Comparison of ENCODE assay signal across 1 cellular context in the genomic region with DNA sequence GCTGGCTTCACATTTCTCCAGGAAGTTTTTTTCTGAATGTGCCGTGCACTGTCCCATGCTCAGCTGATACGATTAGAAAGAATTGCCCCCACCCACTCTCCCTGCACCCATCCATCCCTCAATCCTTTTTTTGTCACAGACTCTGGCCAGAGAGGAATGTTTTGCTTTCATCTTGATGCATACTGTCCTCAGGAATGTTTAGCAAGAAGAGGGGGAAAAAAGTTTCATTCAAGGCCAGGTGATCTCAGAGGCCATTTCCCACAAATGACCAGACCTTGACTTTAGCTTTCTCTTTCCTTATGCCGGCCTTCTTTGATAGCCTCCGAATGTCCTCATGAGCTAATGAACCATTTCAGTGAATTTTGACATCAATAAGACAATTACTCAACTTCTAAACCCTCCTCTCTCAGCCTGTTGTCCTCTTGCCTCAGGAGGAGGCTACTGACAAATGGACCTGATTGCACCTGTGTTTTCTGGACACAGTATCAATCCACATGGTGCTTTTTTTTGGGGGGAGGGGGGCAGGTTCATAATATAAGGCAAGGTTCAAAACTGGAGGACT.
TF ChIP-seq lines count a peak whose summit lies in the region.

No MANE protein-coding gene starts in this region.

TF ChIP-seq in HepG2, 621 proteins besides CTCF, POLR2A, EP300 and RAD21 (continued from another document and continues in another):
- TF ChIP-seq NR2F1 (CRISPR knock-in tag; IDR thresholded peaks at IDR 0.05) (peak; percentile 16 to 62; a peak in 2 of 4 replicates), ZNF329 (CRISPR knock-in tag; IDR thresholded peaks at IDR 0.05; ENCODE audit: low read depth) (no peak), FOXJ3 (CRISPR knock-in tag; IDR thresholded peaks at IDR 0.05; ENCODE audit: borderline replicate concordance) (peak; percentile 57; the same call in 1 of the 2 replicates), SOX13 (IDR thresholded peaks at IDR 0.05) (peak; percentile 79), SOX13 (CRISPR knock-in tag; conservative IDR thresholded peaks at IDR 0.05 in 1 of 2, IDR thresholded peaks at IDR 0.05 in 1 of 2) (peak in 1 of 2 experiments; percentile 89; a peak in 2 of 4 replicates), FLYWCH1 (CRISPR knock-in tag; IDR thresholded peaks at IDR 0.05) (no peak), ZNF264 (CRISPR knock-in tag; IDR thresholded peaks at IDR 0.05) (peak; percentile 77), ZNF879 (CRISPR knock-in tag; IDR thresholded peaks at IDR 0.05) (no peak), PRPF4 (IDR thresholded peaks at IDR 0.05; ENCODE audit: low read depth, low read length, poor library complexity, severe bottlenecking) (no peak), JUN (CRISPR knock-in tag; IDR thresholded peaks at IDR 0.05) (peak; percentile 86), HOXA9 (CRISPR knock-in tag; IDR thresholded peaks at IDR 0.05; ENCODE audit: borderline replicate concordance) (no peak), ETV5 (CRISPR knock-in tag; IDR thresholded peaks at IDR 0.05; ENCODE audit: borderline replicate concordance) (peak; percentile 79; the same call in 1 of the 2 replicates), ZBTB7B (CRISPR knock-in tag; IDR thresholded peaks at IDR 0.05) (peak; percentile 52; the same call in 1 of the 2 replicates), CCDC6 (CRISPR knock-in tag; IDR thresholded peaks at IDR 0.05) (0 out of 2 replicates have a peak, but pooled peaks have one; percentile 50), TRIM24 (CRISPR knock-in tag; IDR thresholded peaks at IDR 0.05) (no peak), AKAP8 (CRISPR knock-in tag; IDR thresholded peaks at IDR 0.05) (no peak), ZNF224 (CRISPR knock-in tag; IDR thresholded peaks at IDR 0.05) (no peak), ZBTB7A (CRISPR knock-in tag; IDR thresholded peaks at IDR 0.05) (no peak), ZNF850 (CRISPR knock-in tag; conservative IDR thresholded peaks at IDR 0.05) (no peak)
- TF ChIP-seq, protein P1, sequence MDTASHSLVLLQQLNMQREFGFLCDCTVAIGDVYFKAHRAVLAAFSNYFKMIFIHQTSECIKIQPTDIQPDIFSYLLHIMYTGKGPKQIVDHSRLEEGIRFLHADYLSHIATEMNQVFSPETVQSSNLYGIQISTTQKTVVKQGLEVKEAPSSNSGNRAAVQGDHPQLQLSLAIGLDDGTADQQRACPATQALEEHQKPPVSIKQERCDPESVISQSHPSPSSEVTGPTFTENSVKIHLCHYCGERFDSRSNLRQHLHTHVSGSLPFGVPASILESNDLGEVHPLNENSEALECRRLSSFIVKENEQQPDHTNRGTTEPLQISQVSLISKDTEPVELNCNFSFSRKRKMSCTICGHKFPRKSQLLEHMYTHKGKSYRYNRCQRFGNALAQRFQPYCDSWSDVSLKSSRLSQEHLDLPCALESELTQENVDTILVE (CRISPR knock-in tag; IDR thresholded peaks at IDR 0.05): peak; percentile 48; the same call in 1 of the 2 replicates
- TF ChIP-seq, protein P2, sequence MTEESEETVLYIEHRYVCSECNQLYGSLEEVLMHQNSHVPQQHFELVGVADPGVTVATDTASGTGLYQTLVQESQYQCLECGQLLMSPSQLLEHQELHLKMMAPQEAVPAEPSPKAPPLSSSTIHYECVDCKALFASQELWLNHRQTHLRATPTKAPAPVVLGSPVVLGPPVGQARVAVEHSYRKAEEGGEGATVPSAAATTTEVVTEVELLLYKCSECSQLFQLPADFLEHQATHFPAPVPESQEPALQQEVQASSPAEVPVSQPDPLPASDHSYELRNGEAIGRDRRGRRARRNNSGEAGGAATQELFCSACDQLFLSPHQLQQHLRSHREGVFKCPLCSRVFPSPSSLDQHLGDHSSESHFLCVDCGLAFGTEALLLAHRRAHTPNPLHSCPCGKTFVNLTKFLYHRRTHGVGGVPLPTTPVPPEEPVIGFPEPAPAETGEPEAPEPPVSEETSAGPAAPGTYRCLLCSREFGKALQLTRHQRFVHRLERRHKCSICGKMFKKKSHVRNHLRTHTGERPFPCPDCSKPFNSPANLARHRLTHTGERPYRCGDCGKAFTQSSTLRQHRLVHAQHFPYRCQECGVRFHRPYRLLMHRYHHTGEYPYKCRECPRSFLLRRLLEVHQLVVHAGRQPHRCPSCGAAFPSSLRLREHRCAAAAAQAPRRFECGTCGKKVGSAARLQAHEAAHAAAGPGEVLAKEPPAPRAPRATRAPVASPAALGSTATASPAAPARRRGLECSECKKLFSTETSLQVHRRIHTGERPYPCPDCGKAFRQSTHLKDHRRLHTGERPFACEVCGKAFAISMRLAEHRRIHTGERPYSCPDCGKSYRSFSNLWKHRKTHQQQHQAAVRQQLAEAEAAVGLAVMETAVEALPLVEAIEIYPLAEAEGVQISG (CRISPR knock-in tag; IDR thresholded peaks at IDR 0.05): no peak
- TF ChIP-seq, protein P3, sequence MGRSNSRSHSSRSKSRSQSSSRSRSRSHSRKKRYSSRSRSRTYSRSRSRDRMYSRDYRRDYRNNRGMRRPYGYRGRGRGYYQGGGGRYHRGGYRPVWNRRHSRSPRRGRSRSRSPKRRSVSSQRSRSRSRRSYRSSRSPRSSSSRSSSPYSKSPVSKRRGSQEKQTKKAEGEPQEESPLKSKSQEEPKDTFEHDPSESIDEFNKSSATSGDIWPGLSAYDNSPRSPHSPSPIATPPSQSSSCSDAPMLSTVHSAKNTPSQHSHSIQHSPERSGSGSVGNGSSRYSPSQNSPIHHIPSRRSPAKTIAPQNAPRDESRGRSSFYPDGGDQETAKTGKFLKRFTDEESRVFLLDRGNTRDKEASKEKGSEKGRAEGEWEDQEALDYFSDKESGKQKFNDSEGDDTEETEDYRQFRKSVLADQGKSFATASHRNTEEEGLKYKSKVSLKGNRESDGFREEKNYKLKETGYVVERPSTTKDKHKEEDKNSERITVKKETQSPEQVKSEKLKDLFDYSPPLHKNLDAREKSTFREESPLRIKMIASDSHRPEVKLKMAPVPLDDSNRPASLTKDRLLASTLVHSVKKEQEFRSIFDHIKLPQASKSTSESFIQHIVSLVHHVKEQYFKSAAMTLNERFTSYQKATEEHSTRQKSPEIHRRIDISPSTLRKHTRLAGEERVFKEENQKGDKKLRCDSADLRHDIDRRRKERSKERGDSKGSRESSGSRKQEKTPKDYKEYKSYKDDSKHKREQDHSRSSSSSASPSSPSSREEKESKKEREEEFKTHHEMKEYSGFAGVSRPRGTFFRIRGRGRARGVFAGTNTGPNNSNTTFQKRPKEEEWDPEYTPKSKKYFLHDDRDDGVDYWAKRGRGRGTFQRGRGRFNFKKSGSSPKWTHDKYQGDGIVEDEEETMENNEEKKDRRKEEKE (IDR thresholded peaks at IDR 0.05): no peak
- TF ChIP-seq, protein P4, sequence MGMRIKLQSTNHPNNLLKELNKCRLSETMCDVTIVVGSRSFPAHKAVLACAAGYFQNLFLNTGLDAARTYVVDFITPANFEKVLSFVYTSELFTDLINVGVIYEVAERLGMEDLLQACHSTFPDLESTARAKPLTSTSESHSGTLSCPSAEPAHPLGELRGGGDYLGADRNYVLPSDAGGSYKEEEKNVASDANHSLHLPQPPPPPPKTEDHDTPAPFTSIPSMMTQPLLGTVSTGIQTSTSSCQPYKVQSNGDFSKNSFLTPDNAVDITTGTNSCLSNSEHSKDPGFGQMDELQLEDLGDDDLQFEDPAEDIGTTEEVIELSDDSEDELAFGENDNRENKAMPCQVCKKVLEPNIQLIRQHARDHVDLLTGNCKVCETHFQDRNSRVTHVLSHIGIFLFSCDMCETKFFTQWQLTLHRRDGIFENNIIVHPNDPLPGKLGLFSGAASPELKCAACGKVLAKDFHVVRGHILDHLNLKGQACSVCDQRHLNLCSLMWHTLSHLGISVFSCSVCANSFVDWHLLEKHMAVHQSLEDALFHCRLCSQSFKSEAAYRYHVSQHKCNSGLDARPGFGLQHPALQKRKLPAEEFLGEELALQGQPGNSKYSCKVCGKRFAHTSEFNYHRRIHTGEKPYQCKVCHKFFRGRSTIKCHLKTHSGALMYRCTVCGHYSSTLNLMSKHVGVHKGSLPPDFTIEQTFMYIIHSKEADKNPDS (CRISPR knock-in tag; IDR thresholded peaks at IDR 0.05): no peak
- TF ChIP-seq, protein P5, sequence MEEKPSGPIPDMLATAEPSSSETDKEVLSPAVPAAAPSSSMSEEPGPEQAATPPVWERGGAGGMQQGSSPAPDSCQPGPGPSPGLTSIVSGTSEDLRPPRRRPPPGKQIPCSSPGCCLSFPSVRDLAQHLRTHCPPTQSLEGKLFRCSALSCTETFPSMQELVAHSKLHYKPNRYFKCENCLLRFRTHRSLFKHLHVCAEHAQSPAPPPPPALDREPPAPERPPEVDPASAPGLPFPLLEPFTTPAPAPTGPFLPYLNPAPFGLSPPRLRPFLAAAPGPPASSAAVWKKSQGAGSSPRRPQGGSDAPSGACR (CRISPR knock-in tag; IDR thresholded peaks at IDR 0.05): no peak
- TF ChIP-seq, protein P6, sequence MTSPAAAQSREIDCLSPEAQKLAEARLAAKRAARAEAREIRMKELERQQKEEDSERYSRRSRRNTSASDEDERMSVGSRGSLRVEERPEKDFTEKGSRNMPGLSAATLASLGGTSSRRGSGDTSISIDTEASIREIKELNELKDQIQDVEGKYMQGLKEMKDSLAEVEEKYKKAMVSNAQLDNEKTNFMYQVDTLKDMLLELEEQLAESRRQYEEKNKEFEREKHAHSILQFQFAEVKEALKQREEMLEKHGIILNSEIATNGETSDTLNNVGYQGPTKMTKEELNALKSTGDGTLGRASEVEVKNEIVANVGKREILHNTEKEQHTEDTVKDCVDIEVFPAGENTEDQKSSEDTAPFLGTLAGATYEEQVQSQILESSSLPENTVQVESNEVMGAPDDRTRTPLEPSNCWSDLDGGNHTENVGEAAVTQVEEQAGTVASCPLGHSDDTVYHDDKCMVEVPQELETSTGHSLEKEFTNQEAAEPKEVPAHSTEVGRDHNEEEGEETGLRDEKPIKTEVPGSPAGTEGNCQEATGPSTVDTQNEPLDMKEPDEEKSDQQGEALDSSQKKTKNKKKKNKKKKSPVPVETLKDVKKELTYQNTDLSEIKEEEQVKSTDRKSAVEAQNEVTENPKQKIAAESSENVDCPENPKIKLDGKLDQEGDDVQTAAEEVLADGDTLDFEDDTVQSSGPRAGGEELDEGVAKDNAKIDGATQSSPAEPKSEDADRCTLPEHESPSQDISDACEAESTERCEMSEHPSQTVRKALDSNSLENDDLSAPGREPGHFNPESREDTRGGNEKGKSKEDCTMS (CRISPR knock-in tag; conservative IDR thresholded peaks at IDR 0.05): no peak
- TF ChIP-seq, protein P7, sequence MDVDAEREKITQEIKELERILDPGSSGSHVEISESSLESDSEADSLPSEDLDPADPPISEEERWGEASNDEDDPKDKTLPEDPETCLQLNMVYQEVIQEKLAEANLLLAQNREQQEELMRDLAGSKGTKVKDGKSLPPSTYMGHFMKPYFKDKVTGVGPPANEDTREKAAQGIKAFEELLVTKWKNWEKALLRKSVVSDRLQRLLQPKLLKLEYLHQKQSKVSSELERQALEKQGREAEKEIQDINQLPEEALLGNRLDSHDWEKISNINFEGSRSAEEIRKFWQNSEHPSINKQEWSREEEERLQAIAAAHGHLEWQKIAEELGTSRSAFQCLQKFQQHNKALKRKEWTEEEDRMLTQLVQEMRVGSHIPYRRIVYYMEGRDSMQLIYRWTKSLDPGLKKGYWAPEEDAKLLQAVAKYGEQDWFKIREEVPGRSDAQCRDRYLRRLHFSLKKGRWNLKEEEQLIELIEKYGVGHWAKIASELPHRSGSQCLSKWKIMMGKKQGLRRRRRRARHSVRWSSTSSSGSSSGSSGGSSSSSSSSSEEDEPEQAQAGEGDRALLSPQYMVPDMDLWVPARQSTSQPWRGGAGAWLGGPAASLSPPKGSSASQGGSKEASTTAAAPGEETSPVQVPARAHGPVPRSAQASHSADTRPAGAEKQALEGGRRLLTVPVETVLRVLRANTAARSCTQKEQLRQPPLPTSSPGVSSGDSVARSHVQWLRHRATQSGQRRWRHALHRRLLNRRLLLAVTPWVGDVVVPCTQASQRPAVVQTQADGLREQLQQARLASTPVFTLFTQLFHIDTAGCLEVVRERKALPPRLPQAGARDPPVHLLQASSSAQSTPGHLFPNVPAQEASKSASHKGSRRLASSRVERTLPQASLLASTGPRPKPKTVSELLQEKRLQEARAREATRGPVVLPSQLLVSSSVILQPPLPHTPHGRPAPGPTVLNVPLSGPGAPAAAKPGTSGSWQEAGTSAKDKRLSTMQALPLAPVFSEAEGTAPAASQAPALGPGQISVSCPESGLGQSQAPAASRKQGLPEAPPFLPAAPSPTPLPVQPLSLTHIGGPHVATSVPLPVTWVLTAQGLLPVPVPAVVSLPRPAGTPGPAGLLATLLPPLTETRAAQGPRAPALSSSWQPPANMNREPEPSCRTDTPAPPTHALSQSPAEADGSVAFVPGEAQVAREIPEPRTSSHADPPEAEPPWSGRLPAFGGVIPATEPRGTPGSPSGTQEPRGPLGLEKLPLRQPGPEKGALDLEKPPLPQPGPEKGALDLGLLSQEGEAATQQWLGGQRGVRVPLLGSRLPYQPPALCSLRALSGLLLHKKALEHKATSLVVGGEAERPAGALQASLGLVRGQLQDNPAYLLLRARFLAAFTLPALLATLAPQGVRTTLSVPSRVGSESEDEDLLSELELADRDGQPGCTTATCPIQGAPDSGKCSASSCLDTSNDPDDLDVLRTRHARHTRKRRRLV (CRISPR knock-in tag; IDR thresholded peaks at IDR 0.05): no peak; the same call in 1 of the 2 replicates
- TF ChIP-seq, protein P8, sequence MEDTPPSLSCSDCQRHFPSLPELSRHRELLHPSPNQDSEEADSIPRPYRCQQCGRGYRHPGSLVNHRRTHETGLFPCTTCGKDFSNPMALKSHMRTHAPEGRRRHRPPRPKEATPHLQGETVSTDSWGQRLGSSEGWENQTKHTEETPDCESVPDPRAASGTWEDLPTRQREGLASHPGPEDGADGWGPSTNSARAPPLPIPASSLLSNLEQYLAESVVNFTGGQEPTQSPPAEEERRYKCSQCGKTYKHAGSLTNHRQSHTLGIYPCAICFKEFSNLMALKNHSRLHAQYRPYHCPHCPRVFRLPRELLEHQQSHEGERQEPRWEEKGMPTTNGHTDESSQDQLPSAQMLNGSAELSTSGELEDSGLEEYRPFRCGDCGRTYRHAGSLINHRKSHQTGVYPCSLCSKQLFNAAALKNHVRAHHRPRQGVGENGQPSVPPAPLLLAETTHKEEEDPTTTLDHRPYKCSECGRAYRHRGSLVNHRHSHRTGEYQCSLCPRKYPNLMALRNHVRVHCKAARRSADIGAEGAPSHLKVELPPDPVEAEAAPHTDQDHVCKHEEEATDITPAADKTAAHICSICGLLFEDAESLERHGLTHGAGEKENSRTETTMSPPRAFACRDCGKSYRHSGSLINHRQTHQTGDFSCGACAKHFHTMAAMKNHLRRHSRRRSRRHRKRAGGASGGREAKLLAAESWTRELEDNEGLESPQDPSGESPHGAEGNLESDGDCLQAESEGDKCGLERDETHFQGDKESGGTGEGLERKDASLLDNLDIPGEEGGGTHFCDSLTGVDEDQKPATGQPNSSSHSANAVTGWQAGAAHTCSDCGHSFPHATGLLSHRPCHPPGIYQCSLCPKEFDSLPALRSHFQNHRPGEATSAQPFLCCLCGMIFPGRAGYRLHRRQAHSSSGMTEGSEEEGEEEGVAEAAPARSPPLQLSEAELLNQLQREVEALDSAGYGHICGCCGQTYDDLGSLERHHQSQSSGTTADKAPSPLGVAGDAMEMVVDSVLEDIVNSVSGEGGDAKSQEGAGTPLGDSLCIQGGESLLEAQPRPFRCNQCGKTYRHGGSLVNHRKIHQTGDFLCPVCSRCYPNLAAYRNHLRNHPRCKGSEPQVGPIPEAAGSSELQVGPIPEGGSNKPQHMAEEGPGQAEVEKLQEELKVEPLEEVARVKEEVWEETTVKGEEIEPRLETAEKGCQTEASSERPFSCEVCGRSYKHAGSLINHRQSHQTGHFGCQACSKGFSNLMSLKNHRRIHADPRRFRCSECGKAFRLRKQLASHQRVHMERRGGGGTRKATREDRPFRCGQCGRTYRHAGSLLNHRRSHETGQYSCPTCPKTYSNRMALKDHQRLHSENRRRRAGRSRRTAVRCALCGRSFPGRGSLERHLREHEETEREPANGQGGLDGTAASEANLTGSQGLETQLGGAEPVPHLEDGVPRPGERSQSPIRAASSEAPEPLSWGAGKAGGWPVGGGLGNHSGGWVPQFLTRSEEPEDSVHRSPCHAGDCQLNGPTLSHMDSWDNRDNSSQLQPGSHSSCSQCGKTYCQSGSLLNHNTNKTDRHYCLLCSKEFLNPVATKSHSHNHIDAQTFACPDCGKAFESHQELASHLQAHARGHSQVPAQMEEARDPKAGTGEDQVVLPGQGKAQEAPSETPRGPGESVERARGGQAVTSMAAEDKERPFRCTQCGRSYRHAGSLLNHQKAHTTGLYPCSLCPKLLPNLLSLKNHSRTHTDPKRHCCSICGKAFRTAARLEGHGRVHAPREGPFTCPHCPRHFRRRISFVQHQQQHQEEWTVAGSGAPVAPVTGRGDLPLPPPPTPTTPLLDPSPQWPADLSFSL (CRISPR knock-in tag; IDR thresholded peaks at IDR 0.05): no peak
